In the genomic region with DNA sequence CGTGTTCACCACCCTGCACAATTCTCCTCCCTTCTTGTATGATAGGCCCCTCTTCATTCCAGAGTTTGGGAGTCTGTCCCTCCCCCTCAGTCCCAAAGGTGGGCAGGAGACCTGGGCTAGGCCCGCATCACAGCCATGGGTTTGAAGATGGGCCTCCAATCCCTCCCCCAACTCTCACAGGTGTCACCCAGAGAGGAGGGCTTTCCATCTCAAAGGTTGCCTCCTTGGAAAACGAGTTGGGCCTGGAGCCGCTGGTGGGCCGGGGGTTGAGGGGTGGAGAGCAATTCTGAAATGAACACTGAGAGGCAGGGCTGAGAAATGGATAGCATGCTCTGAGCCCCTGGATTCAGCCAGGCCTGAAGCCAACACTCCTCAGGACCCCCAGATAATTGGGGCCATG, we compare ENCODE assay signal across 27 cellular contexts. TPM values are rescaled to one million over a fixed set of nuclear protein-coding genes. Genes with fewer than 3 reads are reported as not detected.
"Had no signal": no experiment of that assay in that cellular context is flagged by ENCODE, and none has a peak within 500 bp of the region (broad histone marks: within the 10 kb centered on the region; RNA-seq: fewer than 3 reads in every experiment).

No MANE protein-coding gene starts in this region.

- H3K36me3 ChIP-seq: colonic mucosa, esophagus squamous epithelium, left lung, lower lobe of right lung had no signal

- ATAC-seq: effector memory CD8-positive, alpha-beta T cell; esophagus mucosa; gastroesophageal sphincter; heart left ventricle; left cardiac atrium; left lung; left ventricle myocardium superior; lower lobe of right lung had no signal

- H3K36me3 Mint-ChIP-seq: immature natural killer cell had no signal

- FAIRE-seq: endometrium had no signal

- H3K9me3 Mint-ChIP-seq: dendritic cell treated with granulocyte-macrophage colony-stimulating factor and Interleukin-4, amounts not matched to agents 40 ng/mL and 50 ng/mL, for 4 days; effector memory CD8-positive, alpha-beta T cell; endodermal cell had no signal

- H2AFZ ChIP-seq: hepatocyte had no signal

- H3K27ac Mint-ChIP-seq: dendritic cell treated with granulocyte-macrophage colony-stimulating factor and Interleukin-4, amounts not matched to agents 40 ng/mL and 50 ng/mL, for 4 days; effector memory CD8-positive, alpha-beta T cell; endodermal cell; immature natural killer cell had no signal

- H3K4me1 ChIP-seq: colonic mucosa had no signal

- H3K27ac ChIP-seq: colonic mucosa, epithelial cell of prostate, esophagus squamous epithelium, gastroesophageal sphincter, heart left ventricle, hepatocyte, left lung, lower lobe of right lung had no signal

- H3K4me3 Mint-ChIP-seq: dendritic cell treated with granulocyte-macrophage colony-stimulating factor and Interleukin-4, amounts not matched to agents 40 ng/mL and 50 ng/mL, for 4 days; effector memory CD8-positive, alpha-beta T cell; endodermal cell; immature natural killer cell had no signal

- DNase-seq: cerebellar nuclear complex; colonic mucosa; cortex of kidney; effector CD8-positive, alpha-beta T cell; effector memory CD8-positive, alpha-beta T cell; endodermal cell; erythroblast; esophagus squamous epithelium; foreskin fibroblast; foreskin melanocyte; heart left ventricle; hypothalamus; immature natural killer cell; islet precursor cell; left cardiac atrium; left ventricle myocardium superior; lower lobe of right lung; mesendoderm; midbrain had no signal

- H3K9me3 ChIP-seq: colonic mucosa, esophagus squamous epithelium, gastroesophageal sphincter, heart left ventricle, left lung, lower lobe of right lung had no signal

- H3K4me2 ChIP-seq: hepatocyte had no signal

- H3K4me3 ChIP-seq: colonic mucosa, esophagus squamous epithelium, gastroesophageal sphincter, heart left ventricle, hepatocyte, left lung, lower lobe of right lung had no signal

RNA-seq across cellular contexts. Expression of a gene that starts 6.2 kb away (rescaled TPM):
- total RNA-seq: dermis microvascular lymphatic vessel endothelial cell had no signal
